In the genomic region with DNA sequence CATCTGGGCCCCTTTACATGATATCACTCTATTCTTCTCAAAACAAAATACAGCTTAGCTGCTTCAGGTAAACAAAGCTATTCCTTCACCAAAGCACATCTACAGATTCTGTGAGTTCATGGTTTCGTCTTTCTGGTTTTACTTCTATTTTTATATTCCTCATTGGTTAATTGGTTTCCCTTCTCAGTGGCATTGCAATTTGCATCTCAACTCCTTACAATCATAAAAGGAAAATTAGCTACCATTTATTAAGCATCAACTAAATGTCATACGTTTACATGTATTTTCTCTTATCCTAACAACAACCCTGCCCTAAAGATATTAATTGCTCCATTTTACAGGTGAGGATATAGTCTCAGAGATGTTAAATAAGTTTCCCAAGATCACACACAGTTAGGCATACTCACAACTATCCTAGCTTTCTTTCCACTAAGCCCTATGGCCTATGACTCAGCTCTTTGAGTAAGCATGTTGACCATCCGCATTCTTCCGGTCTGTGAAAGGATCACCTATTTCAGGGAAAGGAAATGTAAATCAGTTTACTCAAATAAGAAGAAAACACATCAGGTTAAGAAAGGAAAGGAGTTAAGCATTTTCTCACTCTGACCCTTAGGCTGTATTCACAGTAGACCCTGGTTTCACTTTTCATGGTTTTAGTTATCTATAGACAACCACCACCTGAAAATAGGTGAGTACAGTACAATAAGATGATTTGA, we compare ENCODE assay signal across 10 cellular contexts.
DNase-seq lines count a peak whose midpoint lies in the region; ATAC-seq, FAIRE-seq and TF ChIP-seq lines count a peak whose summit lies in the region.
"Had no signal": no experiment of that assay in that cellular context is flagged by ENCODE, and none has a peak within 500 bp of the region (broad histone marks: within the 10 kb centered on the region; RNA-seq: fewer than 3 reads in every experiment).

No MANE protein-coding gene starts in this region.

- TF ChIP-seq POLR2A in GM12891 (IDR thresholded peaks at IDR 0.05; ENCODE audit: low read depth, low read length), result no peak

- FAIRE-seq in GM12891 (lab: Jason Lieb, UNC), result peak; percentile 9

- DNase-seq in GM12891 (ENCODE audit: insufficient read length, low spot score) (no peak), HPDE6-E6E7 (ENCODE audit: extremely low spot score) (peak; percentile 60), glomerular visceral epithelial cell (ENCODE audit: extremely low spot score) (peak; percentile 40), NCI-H1436 (lab: John Stamatoyannopoulos, UW) (no peak), NOMO-1 treated with DMSO at 0.1 percent for 48 hours (lab: John Stamatoyannopoulos, UW; ENCODE audit: unreplicated experiment) (no peak), CD1c-positive myeloid dendritic cell (ENCODE audit: extremely low spot score) (no peak)
- no peak for DNase-seq in stimulated activated naive CD4-positive, alpha-beta T cell treated with Interleukin-2 at 50 U/mL for 16 hours (lab: John Stamatoyannopoulos, UW)
- DNase-seq: DND-41, Right ventricle myocardium superior had no signal

- peak; percentile 89 for ATAC-seq in GM21825 (IDR thresholded peaks at IDR 0.05; ENCODE audit: unreplicated experiment)

TF ChIP-seq in GM12891, 5 proteins besides CTCF, POLR2A, EP300 and RAD21:
- TF ChIP-seq PAX5 (IDR thresholded peaks at IDR 0.05; ENCODE audit: insufficient read depth, low read length, severe bottlenecking) (no peak), SPI1 (IDR thresholded peaks at IDR 0.05; ENCODE audit: low read depth, low read length) (no peak), TAF1 (IDR thresholded peaks at IDR 0.05; ENCODE audit: low read depth, low read length) (no peak), POLR2AphosphoS5 (IDR thresholded peaks at IDR 0.05; ENCODE audit: low read depth, low read length) (no peak), POU2F2 (IDR thresholded peaks at IDR 0.05; ENCODE audit: low read depth, low read length) (no peak)

Comparison
In these comparisons a context has a peak if more than half of its experiments do, and no peak if none do; other contexts are left out.
1. DNase-seq: peak in HPDE6-E6E7 (single experiment) and glomerular visceral epithelial cell (single experiment); none in GM12891 (single experiment), NCI-H1436 (single experiment), NOMO-1 treated with DMSO at 0.1 percent for 48 hours (single experiment), CD1c-positive myeloid dendritic cell (single experiment) and stimulated activated naive CD4-positive, alpha-beta T cell treated with Interleukin-2 at 50 U/mL for 16 hours (single experiment).